1 cellular context compared by ENCODE assay signal in genomic region chr13:31476753-31477152, GRCh38.
TF ChIP-seq lines count a peak whose summit lies in the region.

No MANE protein-coding gene starts in this region.

TF ChIP-seq in GM23338, 12 proteins besides CTCF, POLR2A, EP300 and RAD21 (continued from another document):
- no peak for TF ChIP-seq ZNF462 (CRISPR knock-in tag; IDR thresholded peaks at IDR 0.05)
- TF ChIP-seq CREB1 (CRISPR knock-in tag; IDR thresholded peaks at IDR 0.05; ENCODE audit: low read depth), result no peak
